9 cellular contexts compared by ENCODE assay signal in genomic region chr1:58618303-58618702, GRCh38. TPM values are rescaled to one million over a fixed set of nuclear protein-coding genes. Genes with fewer than 3 reads are reported as not detected.
DNase-seq lines count a peak whose midpoint lies in the region; ATAC-seq, FAIRE-seq and TF ChIP-seq lines count a peak whose summit lies in the region.
"Had no signal": no experiment of that assay in that cellular context is flagged by ENCODE, and none has a peak within 500 bp of the region (broad histone marks: within the 10 kb centered on the region; RNA-seq: fewer than 3 reads in every experiment).

No MANE protein-coding gene starts in this region.

- peak overlapping the region; percentile 25 to 94 (median 77); a peak in 21 of 22 replicates for H3K4me2 ChIP-seq in BLaER1 treated with 17β-estradiol and CSF1 and Interleukin-3, amounts not matched to agents 10 nM and 100 nM

- H3K9ac ChIP-seq in BLaER1 treated with 17β-estradiol and CSF1 and Interleukin-3, amounts not matched to agents 10 nM and 100 nM = peak overlapping the region in 4 of 11 experiments; percentile 38 to 60 (median 52); a peak in 7 of 22 replicates

- H3K27me3 ChIP-seq in BLaER1 treated with 17β-estradiol and CSF1 and Interleukin-3, amounts not matched to agents 10 nM and 100 nM = no peaks in the 10 kb centered on the region
- H3K27me3 ChIP-seq in bronchial epithelial cell (ENCODE audit: control insufficient read depth, insufficient read depth, low read length) = no peaks in the 10 kb centered on the region

- H4K20me1 ChIP-seq in BLaER1 treated with 17β-estradiol and CSF1 and Interleukin-3, amounts not matched to agents 10 nM and 100 nM = no peaks in the 10 kb centered on the region

- ATAC-seq in GM21360 (IDR thresholded peaks at IDR 0.05; ENCODE audit: unreplicated experiment) (no peak), GM19452 (IDR thresholded peaks at IDR 0.05; ENCODE audit: unreplicated experiment) (no peak)

- H3K4me3 ChIP-seq in BLaER1 treated with 17β-estradiol and CSF1 and Interleukin-3, amounts not matched to agents 10 nM and 100 nM = no peak overlapping the region
- no peak overlapping the region for H3K4me3 ChIP-seq in bronchial epithelial cell (ENCODE audit: low read depth, low read length)

- H3K4me1 ChIP-seq in BLaER1 treated with 17β-estradiol and CSF1 and Interleukin-3, amounts not matched to agents 10 nM and 100 nM = peaks cover 22 to 56% (median 44%) of the 10 kb centered on the region in 10 experiments

- peak overlapping the region in 8 of 11 experiments; percentile 6 to 75 (median 56); a peak in 12 of 22 replicates for H3K27ac ChIP-seq in BLaER1 treated with 17β-estradiol and CSF1 and Interleukin-3, amounts not matched to agents 10 nM and 100 nM

- DNase-seq in KG1 (lab: John Stamatoyannopoulos, UW) (peak; percentile 21), bronchial epithelial cell (ENCODE audit: low read depth) (peak; percentile 100), mucosa of gallbladder (ENCODE audit: low spot score) (peak; percentile 12), NCI-H2029 treated with DMSO at 0.1 percent for 48 hours (lab: John Stamatoyannopoulos, UW) (no peak), NCI-H2196 (lab: John Stamatoyannopoulos, UW; ENCODE audit: unreplicated experiment) (no peak)
- DNase-seq: NCI-H69 had no signal

- no peak for TF ChIP-seq CTCF in bronchial epithelial cell (IDR thresholded peaks at IDR 0.05; ENCODE audit: insufficient read depth, low read length, severe bottlenecking)

- peak; percentile 89 for FAIRE-seq in bronchial epithelial cell (lab: Jason Lieb, UNC)

- no peaks in the 10 kb centered on the region for H3K36me3 ChIP-seq in BLaER1 treated with 17β-estradiol and CSF1 and Interleukin-3, amounts not matched to agents 10 nM and 100 nM
- no peaks in the 10 kb centered on the region for H3K36me3 ChIP-seq in bronchial epithelial cell (ENCODE audit: control insufficient read depth, insufficient read depth, low read length)

- peaks cover 0 to 4% (median 0%) of the 10 kb centered on the region in 11 experiments; a peak in 1 of 22 replicates for H3K9me3 ChIP-seq in BLaER1 treated with 17β-estradiol and CSF1 and Interleukin-3, amounts not matched to agents 10 nM and 100 nM (replicated peaks in 1 of 11)

RNA-seq across cellular contexts. Expression of gene TACSTD2, which starts 41.3 kb away (rescaled TPM):
- total RNA-seq in bronchial epithelial cell = 124 and 246 TPM in 2 replicates
- total RNA-seq in mucosa of gallbladder = 19.2 TPM

Comparison
In these comparisons a context has a peak if more than half of its experiments do, and no peak if none do; other contexts are left out.
1. DNase-seq: peak in KG1 (single experiment), bronchial epithelial cell (single experiment) and mucosa of gallbladder (single experiment); none in NCI-H2029 treated with DMSO at 0.1 percent for 48 hours (single experiment) and NCI-H2196 (single experiment).